In the genomic region with DNA sequence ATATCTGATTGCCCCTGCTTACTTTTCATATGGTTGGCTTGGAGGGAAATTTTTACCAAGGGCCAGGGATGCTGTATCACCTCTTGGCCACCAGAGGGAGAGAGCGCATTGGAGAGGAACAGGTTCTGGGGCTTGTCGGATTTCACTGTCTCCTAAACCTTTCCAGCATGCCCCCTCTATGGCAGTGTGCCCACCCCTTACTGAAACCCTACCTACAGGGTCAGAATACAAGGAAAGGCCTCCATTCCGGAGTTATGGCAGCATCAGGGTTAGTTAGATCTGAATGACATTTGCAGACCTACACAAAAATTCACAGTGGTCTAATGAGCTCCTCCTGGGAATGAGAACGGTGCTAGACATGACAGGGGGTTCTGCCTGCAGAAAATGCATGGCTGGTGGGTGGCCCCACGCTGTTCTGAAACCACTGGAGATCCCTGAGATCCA, we compare ENCODE assay signal across 8 cellular contexts.
DNase-seq lines count a peak whose midpoint lies in the region; ATAC-seq and TF ChIP-seq lines count a peak whose summit lies in the region.

No MANE protein-coding gene starts in this region.

- peak; percentile 95 for TF ChIP-seq RAD21 in Ishikawa (IDR thresholded peaks at IDR 0.05; ENCODE audit: low read depth)

- H3K4me3 Mint-ChIP-seq in activated naive CD8-positive, alpha-beta T cell treated with anti-CD3 and anti-CD28 coated beads, Interleukin-2, amount 50 U/mL, for 24 hours: no peak overlapping the region

- ATAC-seq in GM18909 (IDR thresholded peaks at IDR 0.05; ENCODE audit: poor library complexity, unreplicated experiment): peak; percentile 69
- peak; percentile 61 for ATAC-seq in activated naive CD8-positive, alpha-beta T cell treated with anti-CD3 and anti-CD28 coated beads, Interleukin-2, amount 50 U/mL, for 24 hours

- H3K27me3 Mint-ChIP-seq in activated naive CD8-positive, alpha-beta T cell treated with anti-CD3 and anti-CD28 coated beads, Interleukin-2, amount 50 U/mL, for 24 hours: no peaks in the 10 kb centered on the region

- H3K27ac ChIP-seq in C4-2B: no peak overlapping the region

- no peak overlapping the region for H3K27ac Mint-ChIP-seq in activated naive CD8-positive, alpha-beta T cell treated with anti-CD3 and anti-CD28 coated beads, Interleukin-2, amount 50 U/mL, for 24 hours

- peak; percentile 94 for TF ChIP-seq CTCF in C4-2B (conservative IDR thresholded peaks at IDR 0.05)

- no peaks in the 10 kb centered on the region for H3K4me1 Mint-ChIP-seq in activated naive CD8-positive, alpha-beta T cell treated with anti-CD3 and anti-CD28 coated beads, Interleukin-2, amount 50 U/mL, for 24 hours

- H3K9me3 Mint-ChIP-seq in activated naive CD8-positive, alpha-beta T cell treated with anti-CD3 and anti-CD28 coated beads, Interleukin-2, amount 50 U/mL, for 24 hours: no peaks in the 10 kb centered on the region

- peak; percentile 37; the same call in 1 of the 2 replicates for TF ChIP-seq EP300 in Ishikawa (IDR thresholded peaks at IDR 0.05; ENCODE audit: borderline replicate concordance)

- H3K36me3 Mint-ChIP-seq in activated naive CD8-positive, alpha-beta T cell treated with anti-CD3 and anti-CD28 coated beads, Interleukin-2, amount 50 U/mL, for 24 hours (ENCODE audit: low read depth): no peaks in the 10 kb centered on the region

- DNase-seq in RPMI8226 (peak; percentile 55), hippocampal formation (lab: John Stamatoyannopoulos, UW) (peak; percentile 5 to 28), amniotic stem cell (lab: John Stamatoyannopoulos, UW) (no peak)
- peak; percentile 22 for DNase-seq in activated naive CD8-positive, alpha-beta T cell treated with anti-CD3 and anti-CD28 coated beads, Interleukin-2, amount 50 U/mL, for 24 hours
- DNase-seq in stimulated activated CD4-positive, alpha-beta T cell treated with anti-CD3 and anti-CD28 coated beads, Interleukin-15, amount 100 ng/mL, for 24 hours: peak; percentile 43

TF ChIP-seq in Ishikawa, 13 proteins besides CTCF, POLR2A, EP300 and RAD21:
- TF ChIP-seq NFIC (IDR thresholded peaks at IDR 0.05): peak; percentile 51
- TF ChIP-seq ZBTB7A (IDR thresholded peaks at IDR 0.05; ENCODE audit: low read depth): 0 out of 2 replicates have a peak, but pooled peaks have one; percentile 62
- TF ChIP-seq CREB1 (IDR thresholded peaks at IDR 0.05; ENCODE audit: low read depth): no peak
- TF ChIP-seq, protein P1, sequence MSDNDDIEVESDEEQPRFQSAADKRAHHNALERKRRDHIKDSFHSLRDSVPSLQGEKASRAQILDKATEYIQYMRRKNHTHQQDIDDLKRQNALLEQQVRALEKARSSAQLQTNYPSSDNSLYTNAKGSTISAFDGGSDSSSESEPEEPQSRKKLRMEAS (IDR thresholded peaks at IDR 0.05): peak; percentile 62; the same call in 1 of the 2 replicates
- 0 out of 2 replicates have a peak, but pooled peaks have one; percentile 25 for TF ChIP-seq TEAD4 (IDR thresholded peaks at IDR 0.05)
- 0 out of 2 replicates have a peak, but pooled peaks have one; percentile 22 for TF ChIP-seq YY1 (IDR thresholded peaks at IDR 0.05; ENCODE audit: low read depth)
- 0 out of 2 replicates have a peak, but pooled peaks have one; percentile 36 for TF ChIP-seq TCF12 (IDR thresholded peaks at IDR 0.05; ENCODE audit: low read depth)
- TF ChIP-seq, protein P2, sequence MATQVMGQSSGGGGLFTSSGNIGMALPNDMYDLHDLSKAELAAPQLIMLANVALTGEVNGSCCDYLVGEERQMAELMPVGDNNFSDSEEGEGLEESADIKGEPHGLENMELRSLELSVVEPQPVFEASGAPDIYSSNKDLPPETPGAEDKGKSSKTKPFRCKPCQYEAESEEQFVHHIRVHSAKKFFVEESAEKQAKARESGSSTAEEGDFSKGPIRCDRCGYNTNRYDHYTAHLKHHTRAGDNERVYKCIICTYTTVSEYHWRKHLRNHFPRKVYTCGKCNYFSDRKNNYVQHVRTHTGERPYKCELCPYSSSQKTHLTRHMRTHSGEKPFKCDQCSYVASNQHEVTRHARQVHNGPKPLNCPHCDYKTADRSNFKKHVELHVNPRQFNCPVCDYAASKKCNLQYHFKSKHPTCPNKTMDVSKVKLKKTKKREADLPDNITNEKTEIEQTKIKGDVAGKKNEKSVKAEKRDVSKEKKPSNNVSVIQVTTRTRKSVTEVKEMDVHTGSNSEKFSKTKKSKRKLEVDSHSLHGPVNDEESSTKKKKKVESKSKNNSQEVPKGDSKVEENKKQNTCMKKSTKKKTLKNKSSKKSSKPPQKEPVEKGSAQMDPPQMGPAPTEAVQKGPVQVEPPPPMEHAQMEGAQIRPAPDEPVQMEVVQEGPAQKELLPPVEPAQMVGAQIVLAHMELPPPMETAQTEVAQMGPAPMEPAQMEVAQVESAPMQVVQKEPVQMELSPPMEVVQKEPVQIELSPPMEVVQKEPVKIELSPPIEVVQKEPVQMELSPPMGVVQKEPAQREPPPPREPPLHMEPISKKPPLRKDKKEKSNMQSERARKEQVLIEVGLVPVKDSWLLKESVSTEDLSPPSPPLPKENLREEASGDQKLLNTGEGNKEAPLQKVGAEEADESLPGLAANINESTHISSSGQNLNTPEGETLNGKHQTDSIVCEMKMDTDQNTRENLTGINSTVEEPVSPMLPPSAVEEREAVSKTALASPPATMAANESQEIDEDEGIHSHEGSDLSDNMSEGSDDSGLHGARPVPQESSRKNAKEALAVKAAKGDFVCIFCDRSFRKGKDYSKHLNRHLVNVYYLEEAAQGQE (IDR thresholded peaks at IDR 0.05; ENCODE audit: low read depth): no peak
- peak; percentile 38; the same call in 1 of the 2 replicates for TF ChIP-seq FOXM1 (IDR thresholded peaks at IDR 0.05; ENCODE audit: borderline replicate concordance, low read depth)
